7 cellular contexts compared by ENCODE assay signal in the genomic region with DNA sequence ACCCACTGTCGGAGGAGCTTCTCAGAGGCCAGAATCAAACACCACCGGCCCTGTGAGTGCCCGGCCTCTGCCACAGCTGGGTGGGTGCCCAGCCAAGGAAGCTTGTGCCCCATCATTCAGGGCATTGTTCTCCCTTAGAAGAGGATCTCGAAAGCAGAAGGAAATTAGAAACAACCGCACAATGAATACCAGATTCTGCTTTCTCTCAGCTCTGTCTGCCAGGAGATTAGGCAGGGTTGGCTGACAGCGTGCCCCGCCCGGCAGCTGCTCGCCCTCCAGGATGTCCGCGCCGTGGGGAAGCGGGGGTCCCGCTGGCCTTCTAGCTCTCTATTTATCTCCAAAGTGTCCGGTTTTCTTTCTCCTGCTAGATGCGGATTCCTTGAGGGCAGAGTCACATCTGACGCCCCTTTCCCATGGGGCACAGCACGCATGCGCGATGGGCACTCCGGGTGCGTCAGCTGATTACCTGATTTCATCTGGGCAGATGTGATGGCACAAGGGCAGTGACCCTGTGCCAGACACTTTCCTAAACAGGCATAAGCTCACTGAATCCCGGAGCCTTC. TPM values are rescaled to one million over a fixed set of nuclear protein-coding genes. Genes with fewer than 3 reads are reported as not detected.
DNase-seq lines count a peak whose midpoint lies in the region; ATAC-seq and TF ChIP-seq lines count a peak whose summit lies in the region.

No MANE protein-coding gene starts in this region.

- WGBS in GM23248 (ENCODE audit: low coverage in 1 of 2, low lambda C conversion rate in 2 of 2, missing lambda C conversion rate in 2 of 2), 2 experiments = 1% methylated on average over 23 of the region's 23 CpGs

- no peak for TF ChIP-seq CTCF in OCI-LY3 (IDR thresholded peaks at IDR 0.05; ENCODE audit: low read depth, low read length)

- no peak overlapping the region for H3K27ac Mint-ChIP-seq in activated naive CD4-positive, alpha-beta T cell treated with anti-CD3 and anti-CD28 coated beads, Interleukin-2, amount 50 U/mL, for 72 hours

- H3K27me3 ChIP-seq in GM23248 (replicated peaks; ENCODE audit: insufficient read depth) (no peaks in the 10 kb centered on the region), OCI-LY3 (ENCODE audit: low read depth, low read length) (peaks cover 21% of the 10 kb centered on the region)

- DNase-seq in GM23248 (peak; percentile 90), cardiac septum (ENCODE audit: low spot score) (peak; percentile 79), posterior cingulate gyrus (peak; percentile 20 to 93 (median 60)), SW480 (ENCODE audit: low spot score) (no peak)
- DNase-seq in activated naive CD4-positive, alpha-beta T cell treated with anti-CD3 and anti-CD28 coated beads, Interleukin-2, amount 50 U/mL, for 72 hours (ENCODE audit: low spot score in 2 of 2) = peak in 1 of 2 donors; percentile 57

- H4K20me1 ChIP-seq in GM23248 (ENCODE audit: insufficient read depth) (no peaks in the 10 kb centered on the region), OCI-LY3 (ENCODE audit: insufficient read depth, low read length) (no peaks in the 10 kb centered on the region)

- peak overlapping the region; percentile 78 for H2AFZ ChIP-seq in GM23248
- H2AFZ ChIP-seq in OCI-LY3 (ENCODE audit: low read depth, low read length) = peak overlapping the region; percentile 57

- H3K79me2 ChIP-seq in GM23248 (ENCODE audit: insufficient read depth) (no peaks in the 10 kb centered on the region), OCI-LY3 (ENCODE audit: low read length) (no peaks in the 10 kb centered on the region)

- intact Hi-C loops in cardiac septum (cut with DNase I) (loop anchor here (5.0 kb wide), 2 partner anchors 53 to 98 kb away; no protein-coding TSS in a partner anchor), posterior cingulate gyrus (cut with DNase I) (no loop called here)

- H3K9me2 ChIP-seq in GM23248 (ENCODE audit: insufficient read depth) = no peaks in the 10 kb centered on the region

- no peaks in the 10 kb centered on the region for H3K9me3 Mint-ChIP-seq in activated naive CD4-positive, alpha-beta T cell treated with anti-CD3 and anti-CD28 coated beads, Interleukin-2, amount 50 U/mL, for 72 hours

- peaks cover 36% of the 10 kb centered on the region for H3K4me1 ChIP-seq in GM23248 (ENCODE audit: insufficient read depth)
- peaks cover 21% of the 10 kb centered on the region for H3K4me1 ChIP-seq in OCI-LY3 (ENCODE audit: low read length)

- H3K36me3 Mint-ChIP-seq in activated naive CD4-positive, alpha-beta T cell treated with anti-CD3 and anti-CD28 coated beads, Interleukin-2, amount 50 U/mL, for 72 hours = no peaks in the 10 kb centered on the region

- H3K36me3 ChIP-seq in GM23248 (ENCODE audit: low read depth) (no peaks in the 10 kb centered on the region), OCI-LY3 (replicated peaks; ENCODE audit: low read depth, low read length) (no peaks in the 10 kb centered on the region)

- H3K4me3 ChIP-seq in GM23248 = peak overlapping the region; percentile 70
- H3K4me3 ChIP-seq in OCI-LY3 (ENCODE audit: low read length) = peak overlapping the region; percentile 82

- H3K9me3 ChIP-seq in GM23248 (ENCODE audit: low read depth) = no peaks in the 10 kb centered on the region
- H3K9me3 ChIP-seq in OCI-LY3 (ENCODE audit: insufficient read depth, low read length) = no peaks in the 10 kb centered on the region

- in situ Hi-C loops in GM23248 (cut with MboI) = no loop called here

- H3K4me2 ChIP-seq in GM23248 (ENCODE audit: unreplicated experiment) (peak overlapping the region; percentile 90), OCI-LY3 (ENCODE audit: low read length) (peak overlapping the region; percentile 86)

- H3K9ac ChIP-seq in GM23248 = peak overlapping the region; percentile 84
- H3K9ac ChIP-seq in OCI-LY3 (ENCODE audit: low read length) = peak overlapping the region; percentile 61

- ATAC-seq in activated naive CD4-positive, alpha-beta T cell treated with anti-CD3 and anti-CD28 coated beads, Interleukin-2, amount 50 U/mL, for 72 hours = peak; percentile 61 to 71
- no peak for ATAC-seq in HG03095 (IDR thresholded peaks at IDR 0.05; ENCODE audit: unreplicated experiment)

- H3F3A ChIP-seq in GM23248 (ENCODE audit: insufficient read depth) = peaks cover 20% of the 10 kb centered on the region; the same call in 1 of the 2 replicates

- H3K27ac ChIP-seq in GM23248 = peak overlapping the region; percentile 91
- H3K27ac ChIP-seq in OCI-LY3 (ENCODE audit: low read length) = peak overlapping the region; percentile 52

RNA-seq across cellular contexts. Expression of a gene that starts 25.5 kb away (rescaled TPM):
- total RNA-seq in GM23248 (2014; rRNA removed; shearing (Covaris generic)) = not detected in 2 replicates
- polyA plus RNA-seq in GM23248 (2016; fragmentation: Nextera tagmentation; extraction: Ambion mirVana) = not detected in 2 replicates
- not detected for total RNA-seq in activated naive CD4-positive, alpha-beta T cell treated with anti-CD3 and anti-CD28 coated beads, Interleukin-2, amount 50 U/mL, for 72 hours
- not detected for total RNA-seq in cardiac septum
